In the genomic region with DNA sequence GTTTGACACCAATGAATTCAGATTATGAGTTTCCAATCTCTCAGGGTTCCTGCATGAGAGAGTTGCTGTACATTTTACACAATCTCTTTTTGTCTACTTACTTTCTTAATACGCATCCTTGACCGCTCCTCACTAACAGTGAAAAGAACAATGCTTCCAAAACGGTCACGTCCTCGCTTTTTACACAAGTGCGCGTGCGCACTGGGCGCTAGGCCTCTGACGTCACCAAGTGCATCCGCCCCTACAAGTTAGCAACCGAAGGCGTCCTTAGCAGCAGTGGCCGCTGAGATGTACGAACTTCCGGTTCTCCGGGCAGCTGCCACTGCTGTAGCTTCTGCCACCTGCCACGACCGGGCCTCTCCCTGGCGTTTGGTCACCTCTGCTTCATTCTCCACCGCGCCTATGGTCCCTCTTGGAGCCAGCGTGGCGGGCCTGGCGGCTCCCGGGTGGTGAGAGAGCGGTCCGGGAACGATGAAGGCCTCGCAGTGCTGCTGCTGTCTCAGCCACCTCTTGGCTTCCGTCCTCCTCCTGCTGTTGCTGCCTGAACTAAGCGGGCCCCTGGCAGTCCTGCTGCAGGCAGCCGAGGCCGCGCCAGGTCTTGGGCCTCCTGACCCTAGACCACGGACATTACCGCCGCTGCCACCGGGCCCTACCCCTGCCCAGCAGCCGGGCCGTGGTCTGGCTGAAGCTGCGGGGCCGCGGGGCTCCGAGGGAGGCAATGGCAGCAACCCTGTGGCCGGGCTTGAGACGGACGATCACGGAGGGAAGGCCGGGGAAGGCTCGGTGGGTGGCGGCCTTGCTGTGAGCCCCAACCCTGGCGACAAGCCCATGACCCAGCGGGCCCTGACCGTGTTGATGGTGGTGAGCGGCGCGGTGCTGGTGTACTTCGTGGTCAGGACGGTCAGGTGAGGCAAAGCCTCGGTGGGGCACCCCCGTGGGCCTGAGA, we compare ENCODE assay signal across 8 cellular contexts. TPM values are rescaled to one million over a fixed set of nuclear protein-coding genes. Genes with fewer than 3 reads are reported as not detected.
A peak's percentile ranks its signal among the peaks of the same experiment; 100 is the strongest.
DNase-seq lines count a peak whose midpoint lies in the region; ATAC-seq, FAIRE-seq and TF ChIP-seq lines count a peak whose summit lies in the region.

A gene (plus strand): TSS at position 315 of the 946 bp plus-strand sequence. CDS start 157 bp downstream, at position 472.

- H3K4me3 ChIP-seq in astrocyte of the cerebellum (ENCODE audit: low read depth, low read length), result peak within 1 kb of the TSS; percentile 78

- no peak for TF ChIP-seq CTCF in astrocyte of the cerebellum (IDR thresholded peaks at IDR 0.05; ENCODE audit: low read depth, low read length, missing control alignments)
- no peak for TF ChIP-seq CTCF in D721Med (IDR thresholded peaks at IDR 0.05; ENCODE audit: insufficient read depth, missing control alignments)

- ATAC-seq in GM18499 (IDR thresholded peaks at IDR 0.05; ENCODE audit: insufficient read depth, unreplicated experiment) (peak; percentile 89), HG02943 (IDR thresholded peaks at IDR 0.05; ENCODE audit: low read depth, unreplicated experiment) (peak; percentile 98)

- in situ Hi-C loops in astrocyte of the cerebellum (cut with HindIII; ENCODE audit: low sequenced_read_pairs), result no loop called here

- DNase-seq in NCI-H187 treated with DMSO at 0.1 percent for 48 hours (lab: John Stamatoyannopoulos, UW), result peak; percentile 87
- peak; percentile 88 for DNase-seq in T-helper 22 cell (ENCODE audit: low read depth)
- DNase-seq in astrocyte of the cerebellum (ENCODE audit: low read depth), result peak; percentile 95
- peak; percentile 77 for DNase-seq in hepatic stellate cell (ENCODE audit: low spot score)
- peak; percentile 93 for DNase-seq in renal cortical epithelial cell (ENCODE audit: low read depth)
- DNase-seq in D721Med (ENCODE audit: insufficient read length, low spot score), result no peak

- FAIRE-seq in D721Med (lab: Jason Lieb, UNC), result no peak

RNA-seq across cellular contexts. Expression of the gene that starts here (rescaled TPM):
- 25.8 and 32.0 TPM in 2 replicates for total RNA-seq in renal cortical epithelial cell
